In genomic region chr10:17084989-17085725, GRCh38 we compare ENCODE assay signal across 28 cellular contexts. TPM values are rescaled to one million over a fixed set of nuclear protein-coding genes. Genes with fewer than 3 reads are reported as not detected.
A peak's percentile ranks its signal among the peaks of the same experiment; 100 is the strongest.
DNase-seq lines count a peak whose midpoint lies in the region; ATAC-seq and FAIRE-seq lines count a peak whose summit lies in the region.
"Had no signal": no experiment of that assay in that cellular context is flagged by ENCODE, and none has a peak within 500 bp of the region (broad histone marks: within the 10 kb centered on the region; RNA-seq: fewer than 3 reads in every experiment).

No MANE protein-coding gene starts in this region.

- H3K36me3 ChIP-seq in GM23248 (ENCODE audit: low read depth), result no peaks in the 10 kb centered on the region
- H3K36me3 ChIP-seq in naive thymus-derived CD4-positive, alpha-beta T cell (ENCODE audit: control insufficient read depth in 2 of 3, insufficient read depth in 3 of 3, low read length in 3 of 3), result peaks cover 0 to 9% (median 0%) of the 10 kb centered on the region in 3 experiments
- H3K36me3 ChIP-seq: uterus had no signal

- peak overlapping the region in 1 of 9 donors; percentile 6 for H3K27ac Mint-ChIP-seq in naive thymus-derived CD4-positive, alpha-beta T cell
- H3K27ac Mint-ChIP-seq: activated T-cell treated with anti-CD3 and anti-CD28 coated beads, Interleukin-2, amount 50 U/mL, for 24 hours; CD8-positive, alpha-beta T cell; natural killer cell; stimulated activated effector memory CD8-positive, alpha-beta T cell treated with anti-CD3 and anti-CD28 coated beads, Interleukin-12 subunit alpha, Interleukin-12 subunit beta, amount 100 ng/mL, for 72 hours had no signal

- intact Hi-C loops in naive thymus-derived CD4-positive, alpha-beta T cell (cut with micrococcal nuclease), result no loop called here

- peak; percentile 61 for FAIRE-seq in endometrium (lab: Jason Lieb, UNC)
- FAIRE-seq: kidney had no signal

- no peak overlapping the region for H3K4me3 Mint-ChIP-seq in naive thymus-derived CD4-positive, alpha-beta T cell
- H3K4me3 Mint-ChIP-seq: activated T-cell treated with anti-CD3 and anti-CD28 coated beads, Interleukin-2, amount 50 U/mL, for 24 hours; CD8-positive, alpha-beta T cell; natural killer cell; stimulated activated effector memory CD8-positive, alpha-beta T cell treated with anti-CD3 and anti-CD28 coated beads, Interleukin-12 subunit alpha, Interleukin-12 subunit beta, amount 100 ng/mL, for 72 hours had no signal

- H3K9me3 ChIP-seq in GM23248 (ENCODE audit: low read depth), result no peaks in the 10 kb centered on the region
- no peaks in the 10 kb centered on the region for H3K9me3 ChIP-seq in naive thymus-derived CD4-positive, alpha-beta T cell (ENCODE audit: control insufficient read depth in 2 of 3, low read length in 3 of 3)
- H3K9me3 ChIP-seq: uterus had no signal

- H3K4me1 Mint-ChIP-seq in naive thymus-derived CD4-positive, alpha-beta T cell, result peaks cover 0 to 8% (median 0%) of the 10 kb centered on the region in 7 donors
- H3K4me1 Mint-ChIP-seq: natural killer cell; stimulated activated effector memory CD8-positive, alpha-beta T cell treated with anti-CD3 and anti-CD28 coated beads, Interleukin-12 subunit alpha, Interleukin-12 subunit beta, amount 100 ng/mL, for 72 hours had no signal

- peak overlapping the region; percentile 70 for H3K27ac ChIP-seq in GM23248
- no peak overlapping the region for H3K27ac ChIP-seq in naive thymus-derived CD4-positive, alpha-beta T cell (ENCODE audit: low read depth, low read length)
- H3K27ac ChIP-seq: dorsolateral prefrontal cortex, parathyroid adenoma had no signal

- in situ Hi-C loops in GM23248 (cut with MboI), result no loop called here

- DNase-seq in AG08395 (ENCODE audit: low spot score), result peak; percentile 30
- DNase-seq in GM23248, result peak; percentile 63
- DNase-seq in naive thymus-derived CD4-positive, alpha-beta T cell, result no peak
- no peak for DNase-seq in NCI-H187 treated with DMSO at 0.1 percent for 48 hours (lab: John Stamatoyannopoulos, UW)
- no peak for DNase-seq in dedifferentiated amniotic fluid mesenchymal stem cell (ENCODE audit: extremely low spot score)
- DNase-seq: activated CD8-positive, alpha-beta memory T cell treated with anti-CD3 and anti-CD28 coated beads for 24 hours; activated naive CD4-positive, alpha-beta T cell treated with Interleukin-2 at 50 U/mL for 16 hours; activated T-cell treated with anti-CD3 and anti-CD28 coated beads, Interleukin-2, amount 50 U/mL, for 24 hours; amniotic stem cell; caudate nucleus; CD8-positive, alpha-beta T cell; DMS153; dorsolateral prefrontal cortex; erythroblast; GDM1; KBM-7; kidney; natural killer cell; NCI-H2171 treated with DMSO at 0.1 percent for 48 hours; NCI-H526 treated with DMSO at 0.1 percent for 48 hours; stimulated activated CD4-positive, alpha-beta T cell treated with anti-CD3 and anti-CD28 coated beads, Interleukin-1b, Interleukin-23, amount 100 ng/mL, for 48 hours had no signal

- 24 to 28% methylated on average over 4 of the region's 4 CpGs for WGBS in GM23248 (ENCODE audit: low coverage in 1 of 2, low lambda C conversion rate in 2 of 2, missing lambda C conversion rate in 2 of 2), 2 experiments

- H3K79me2 ChIP-seq in GM23248 (ENCODE audit: insufficient read depth), result no peaks in the 10 kb centered on the region
- H3K79me2 ChIP-seq: parathyroid adenoma had no signal

- peak overlapping the region; percentile 4; the same call in 1 of the 2 replicates for H3K4me3 ChIP-seq in GM23248
- H3K4me3 ChIP-seq in naive thymus-derived CD4-positive, alpha-beta T cell (ENCODE audit: low read length), result no peak overlapping the region
- H3K4me3 ChIP-seq: dorsolateral prefrontal cortex, uterus had no signal

- no peaks in the 10 kb centered on the region for H4K20me1 ChIP-seq in GM23248 (ENCODE audit: insufficient read depth)

- H3K9ac ChIP-seq in GM23248, result peak overlapping the region; percentile 56
- H3K9ac ChIP-seq: parathyroid adenoma had no signal

- H2AFZ ChIP-seq in GM23248, result peak overlapping the region; percentile 62
- H2AFZ ChIP-seq: parathyroid adenoma had no signal

- H3K4me2 ChIP-seq in GM23248 (ENCODE audit: unreplicated experiment), result peak overlapping the region; percentile 34

- H3K9me2 ChIP-seq in GM23248 (ENCODE audit: insufficient read depth), result no peaks in the 10 kb centered on the region

- H3K27me3 ChIP-seq in GM23248 (replicated peaks; ENCODE audit: insufficient read depth), result no peaks in the 10 kb centered on the region
- H3K27me3 ChIP-seq in naive thymus-derived CD4-positive, alpha-beta T cell (ENCODE audit: control insufficient read depth in 2 of 2, insufficient read depth in 2 of 2, low read length in 2 of 2), result no peaks in the 10 kb centered on the region
- H3K27me3 ChIP-seq: dorsolateral prefrontal cortex, uterus had no signal

- peaks cover 0 to 8% (median 0%) of the 10 kb centered on the region in 5 donors for H3K27me3 Mint-ChIP-seq in naive thymus-derived CD4-positive, alpha-beta T cell
- H3K27me3 Mint-ChIP-seq: activated T-cell treated with anti-CD3 and anti-CD28 coated beads, Interleukin-2, amount 50 U/mL, for 24 hours had no signal

- peaks cover 0 to 58% (median 39%) of the 10 kb centered on the region in 5 donors for H3K36me3 Mint-ChIP-seq in naive thymus-derived CD4-positive, alpha-beta T cell
- H3K36me3 Mint-ChIP-seq: stimulated activated effector memory CD8-positive, alpha-beta T cell treated with anti-CD3 and anti-CD28 coated beads, Interleukin-12 subunit alpha, Interleukin-12 subunit beta, amount 100 ng/mL, for 72 hours had no signal

- peak; percentile 18 for ATAC-seq in naive thymus-derived CD4-positive, alpha-beta T cell
- no peak for ATAC-seq in GM21390 (IDR thresholded peaks at IDR 0.05; ENCODE audit: unreplicated experiment)
- no peak for ATAC-seq in GM21515 (IDR thresholded peaks at IDR 0.05; ENCODE audit: unreplicated experiment)
- ATAC-seq: CD8-positive, alpha-beta T cell; natural killer cell; stimulated activated effector memory CD8-positive, alpha-beta T cell treated with anti-CD3 and anti-CD28 coated beads, Interleukin-12 subunit alpha, Interleukin-12 subunit beta, amount 100 ng/mL, for 72 hours had no signal

- H3K4me1 ChIP-seq in GM23248 (ENCODE audit: insufficient read depth), result peaks cover 40% of the 10 kb centered on the region
- H3K4me1 ChIP-seq in naive thymus-derived CD4-positive, alpha-beta T cell (ENCODE audit: control insufficient read depth in 2 of 2, insufficient read depth in 2 of 2, low read length in 2 of 2), result no peaks in the 10 kb centered on the region
- H3K4me1 ChIP-seq: parathyroid adenoma, uterus had no signal

- peaks cover 20% of the 10 kb centered on the region for H3F3A ChIP-seq in GM23248 (ENCODE audit: insufficient read depth)

- POLR2A ChIA-PET in naive thymus-derived CD4-positive, alpha-beta T cell (lab: Charles Lee), result interaction anchor here (0.7 kb wide), 1 partner anchor 1824 kb away, joined by 3 read pairs; no protein-coding TSS in a partner anchor

- CTCF ChIA-PET in naive thymus-derived CD4-positive, alpha-beta T cell (lab: Charles Lee), result no interaction called here

- H3K9me3 Mint-ChIP-seq in naive thymus-derived CD4-positive, alpha-beta T cell, result no peaks in the 10 kb centered on the region
- H3K9me3 Mint-ChIP-seq: activated T-cell treated with anti-CD3 and anti-CD28 coated beads, Interleukin-2, amount 50 U/mL, for 24 hours; CD8-positive, alpha-beta T cell; natural killer cell; stimulated activated effector memory CD8-positive, alpha-beta T cell treated with anti-CD3 and anti-CD28 coated beads, Interleukin-12 subunit alpha, Interleukin-12 subunit beta, amount 100 ng/mL, for 72 hours had no signal

RNA-seq across cellular contexts. Expression of gene CUBN, which starts 44.5 kb away (rescaled TPM):
- total RNA-seq in GM23248 (2014; rRNA removed; shearing (Covaris generic)), result 0.65 and 2.8 TPM in 2 replicates
- 0.23 and 0.41 TPM in 2 replicates for polyA plus RNA-seq in GM23248 (2016; fragmentation: Nextera tagmentation; extraction: Ambion mirVana)
- total RNA-seq in naive thymus-derived CD4-positive, alpha-beta T cell, result 10 to 100 TPM in 2 of 5 experiments, 1 to 10 TPM in 2, under 1 TPM in 1; 0.75 to 17.5 (median 8.9) TPM
- under 1 TPM; 0.39 to 0.46 TPM for polyA plus RNA-seq in naive thymus-derived CD4-positive, alpha-beta T cell
- total RNA-seq: HT-29 had no signal

Comparison
In these comparisons a context has a peak if more than half of its experiments do, and no peak if none do; other contexts are left out.
1. DNase-seq: peak in AG08395 (single experiment) and GM23248 (single experiment); none in naive thymus-derived CD4-positive, alpha-beta T cell (0 of 9), NCI-H187 treated with DMSO at 0.1 percent for 48 hours (single experiment) and dedifferentiated amniotic fluid mesenchymal stem cell (single experiment).